In genomic region chr16:14284930-14285541, GRCh38 we compare ENCODE assay signal across 8 cellular contexts.
DNase-seq lines count a peak whose midpoint lies in the region; ATAC-seq, FAIRE-seq and TF ChIP-seq lines count a peak whose summit lies in the region.

No MANE protein-coding gene starts in this region.

- H3K36me3 ChIP-seq in HepG2 (replicated peaks in 1 of 2; ENCODE audit: control insufficient read depth in 1 of 2, insufficient read depth in 2 of 2, low read length in 2 of 2): no peaks in the 10 kb centered on the region
- H3K36me3 ChIP-seq in testis (ENCODE audit: low read depth, missing control alignments): no peaks in the 10 kb centered on the region

- peak; percentile 74 for TF ChIP-seq CTCF in HepG2 (CRISPR knock-in tag; IDR thresholded peaks at IDR 0.05)
- peak in 2 of 3 experiments; percentile 32 to 41 for TF ChIP-seq CTCF in testis (IDR thresholded peaks at IDR 0.05)

- H3K9me3 ChIP-seq in HepG2 (ENCODE audit: low read length) (peaks cover 15% of the 10 kb centered on the region), testis (no peaks in the 10 kb centered on the region)

- no peak for TF ChIP-seq POLR2A in HepG2 (IDR thresholded peaks at IDR 0.05; ENCODE audit: insufficient read depth in 1 of 2, low read depth in 2 of 2, low read length in 2 of 2)
- TF ChIP-seq POLR2A in testis (IDR thresholded peaks at IDR 0.05): no peak

- TF ChIP-seq EP300 in HepG2 (IDR thresholded peaks at IDR 0.05; ENCODE audit: low read depth in 2 of 2, low read length in 2 of 2): no peak
- TF ChIP-seq EP300 in HepG2 (CRISPR knock-in tag; IDR thresholded peaks at IDR 0.05; ENCODE audit: borderline replicate concordance): no peak

- peaks cover 43% of the 10 kb centered on the region for H3K4me1 ChIP-seq in HepG2 (ENCODE audit: insufficient read depth, low read length)
- peaks cover 10% of the 10 kb centered on the region for H3K4me1 ChIP-seq in testis

- CTCF ChIA-PET in HepG2 (lab: Yijun Ruan, JAX; ENCODE audit: low intra/inter-chr PET ratio, low total read pairs): interaction anchor here (0.7 to 1.2 kb wide), 4 partner anchors 35 to 362 kb away, joined by 3 to 8 read pairs (median 3); no protein-coding TSS in a partner anchor

- intact Hi-C loops in HepG2 (cut with micrococcal nuclease; ENCODE audit: unreplicated experiment) (loop anchor here (2.0 to 10.0 kb wide), 4 partner anchors 16 to 362 kb away; partner anchors contain the start of gene MRTFB), testis (cut with DNase I; ENCODE audit: low total_unique reads) (loop anchor here (10.0 kb wide), 1 partner anchor 360 kb away; the partner anchor contains the start of gene ERCC4)

- FAIRE-seq in HepG2 (lab: Jason Lieb, UNC): peak; percentile 69

- ATAC-seq in GM19372 (IDR thresholded peaks at IDR 0.05; ENCODE audit: low read depth, unreplicated experiment) (peak; percentile 33), HG03342 (IDR thresholded peaks at IDR 0.05; ENCODE audit: unreplicated experiment) (peak; percentile 28), HepG2 (peak; percentile 72)

- no peaks in the 10 kb centered on the region; a peak in 1 of 5 replicates for H3K27me3 ChIP-seq in HepG2 (ENCODE audit: control insufficient read depth in 1 of 2, insufficient read depth in 2 of 2, low read length in 2 of 2)
- no peaks in the 10 kb centered on the region for H3K27me3 ChIP-seq in testis

- in situ Hi-C loops in HepG2 (cut with HindIII; ENCODE audit: extremely low pct_ligation_motif_present, low pct_unique_long_range_greater_than_20kb): loop anchor here (5.0 kb wide), 1 partner anchor 363 kb away; the partner anchor contains the start of gene ERCC4

- peak; percentile 46 for DNase-seq in DMS53 treated with DMSO at 0.1 percent for 48 hours (lab: John Stamatoyannopoulos, UW; ENCODE audit: unreplicated experiment)
- peak; percentile 52 to 55 for DNase-seq in NOMO-1 (lab: John Stamatoyannopoulos, UW; ENCODE audit: unreplicated experiment in 2 of 2)
- DNase-seq in caudate nucleus (lab: John Stamatoyannopoulos, UW): peak in 27 of 61 donors; percentile 37 to 85 (median 66)
- peak; percentile 65 for DNase-seq in HepG2 (ENCODE audit: low spot score)
- peak; percentile 74 for DNase-seq in testis
- no peak for DNase-seq in 8988T

- no peak for TF ChIP-seq RAD21 in HepG2 (CRISPR knock-in tag; IDR thresholded peaks at IDR 0.05)

- H2AFZ ChIP-seq in HepG2 (ENCODE audit: low read length): peak overlapping the region; percentile 33

- H3K79me2 ChIP-seq in HepG2 (ENCODE audit: insufficient read depth, low read length): no peaks in the 10 kb centered on the region

- peak overlapping the region; percentile 84 for H3K4me2 ChIP-seq in HepG2 (ENCODE audit: low read depth, low read length)

- no TSS peak for BruUV-seq in HepG2 (replicated peaks; lab: Mats Ljungman, UMichigan)

- 1% methylated on average over 23 of the region's 23 CpGs for WGBS in HepG2 (ENCODE audit: low lambda C conversion rate)
- 0% methylated on average over 13 to 20 of the region's 23 CpGs for WGBS in testis, 2 donors

- H3K9ac ChIP-seq in HepG2 (ENCODE audit: insufficient read depth, low read depth, low read length): peak overlapping the region; percentile 59

- POLR2A ChIA-PET in HepG2 (lab: Yijun Ruan, JAX): interaction anchor here (0.7 to 2.5 kb wide), 15 partner anchors 11 to 365 kb away, joined by 3 to 16 read pairs (median 6); partner anchors contain the start of gene ERCC4

- H3K4me3 ChIP-seq in HepG2 (replicated peaks in 1 of 3; ENCODE audit: insufficient read depth in 1 of 3, low read depth in 2 of 3, low read length in 3 of 3): peak overlapping the region; percentile 77 to 94 (median 89)
- H3K4me3 ChIP-seq in testis: peak overlapping the region; percentile 85 to 90

- H4K20me1 ChIP-seq in HepG2 (ENCODE audit: insufficient read depth, low read length): no peaks in the 10 kb centered on the region

- H3K27ac ChIP-seq in caudate nucleus (ENCODE audit: low read depth, low read length): peak overlapping the region; percentile 83
- peak overlapping the region; percentile 35 for H3K27ac ChIP-seq in HepG2 (ENCODE audit: extremely low read length, insufficient read depth, low read length)
- peak overlapping the region; percentile 92 to 94 for H3K27ac ChIP-seq in testis

TF ChIP-seq in HepG2, 621 proteins besides CTCF, POLR2A, EP300 and RAD21 (continues in another document):
- TF ChIP-seq ZNF839 (CRISPR knock-in tag; IDR thresholded peaks at IDR 0.05; ENCODE audit: borderline replicate concordance) (0 out of 2 replicates have a peak, but pooled peaks have one; percentile 31), SRY (CRISPR knock-in tag; IDR thresholded peaks at IDR 0.05) (0 out of 2 replicates have a peak, but pooled peaks have one; percentile 73), CBX5 (CRISPR knock-in tag; IDR thresholded peaks at IDR 0.05; ENCODE audit: borderline replicate concordance) (0 out of 2 replicates have a peak, but pooled peaks have one; percentile 19), ZMYM2 (CRISPR knock-in tag; IDR thresholded peaks at IDR 0.05) (peak; percentile 81), SMC3 (IDR thresholded peaks at IDR 0.05; ENCODE audit: low read length) (0 out of 2 replicates have a peak, but pooled peaks have one; percentile 3), ZKSCAN1 (IDR thresholded peaks at IDR 0.05; ENCODE audit: low read length) (0 out of 2 replicates have a peak, but pooled peaks have one; percentile 38), NFE2 (CRISPR knock-in tag; IDR thresholded peaks at IDR 0.05) (0 out of 2 replicates have a peak, but pooled peaks have one; percentile 24), ZNF83 (CRISPR knock-in tag; IDR thresholded peaks at IDR 0.05; ENCODE audit: borderline replicate concordance) (peak; percentile 70), STAG1 (CRISPR knock-in tag; IDR thresholded peaks at IDR 0.05) (peak; percentile 74), ZNF703 (CRISPR knock-in tag; IDR thresholded peaks at IDR 0.05; ENCODE audit: borderline replicate concordance) (no peak; the same call in 1 of the 2 replicates), MYNN (CRISPR knock-in tag; IDR thresholded peaks at IDR 0.05; ENCODE audit: low read depth) (peak; percentile 79; the same call in 1 of the 2 replicates), ZNF256 (CRISPR knock-in tag; conservative IDR thresholded peaks at IDR 0.05) (0 out of 2 replicates have a peak, but pooled peaks have one; percentile 7), ZNF44 (CRISPR knock-in tag; IDR thresholded peaks at IDR 0.05) (0 out of 2 replicates have a peak, but pooled peaks have one; percentile 3), HIC2 (CRISPR knock-in tag; IDR thresholded peaks at IDR 0.05; ENCODE audit: low read depth) (peak; percentile 12; the same call in 1 of the 2 replicates), SP140L (CRISPR knock-in tag; IDR thresholded peaks at IDR 0.05; ENCODE audit: borderline replicate concordance) (peak; percentile 47; the same call in 1 of the 2 replicates), SRSF1 (optimal IDR thresholded peaks at IDR 0.05; ENCODE audit: low read depth, low read length) (peak; percentile 85)
- TF ChIP-seq, protein P1, sequence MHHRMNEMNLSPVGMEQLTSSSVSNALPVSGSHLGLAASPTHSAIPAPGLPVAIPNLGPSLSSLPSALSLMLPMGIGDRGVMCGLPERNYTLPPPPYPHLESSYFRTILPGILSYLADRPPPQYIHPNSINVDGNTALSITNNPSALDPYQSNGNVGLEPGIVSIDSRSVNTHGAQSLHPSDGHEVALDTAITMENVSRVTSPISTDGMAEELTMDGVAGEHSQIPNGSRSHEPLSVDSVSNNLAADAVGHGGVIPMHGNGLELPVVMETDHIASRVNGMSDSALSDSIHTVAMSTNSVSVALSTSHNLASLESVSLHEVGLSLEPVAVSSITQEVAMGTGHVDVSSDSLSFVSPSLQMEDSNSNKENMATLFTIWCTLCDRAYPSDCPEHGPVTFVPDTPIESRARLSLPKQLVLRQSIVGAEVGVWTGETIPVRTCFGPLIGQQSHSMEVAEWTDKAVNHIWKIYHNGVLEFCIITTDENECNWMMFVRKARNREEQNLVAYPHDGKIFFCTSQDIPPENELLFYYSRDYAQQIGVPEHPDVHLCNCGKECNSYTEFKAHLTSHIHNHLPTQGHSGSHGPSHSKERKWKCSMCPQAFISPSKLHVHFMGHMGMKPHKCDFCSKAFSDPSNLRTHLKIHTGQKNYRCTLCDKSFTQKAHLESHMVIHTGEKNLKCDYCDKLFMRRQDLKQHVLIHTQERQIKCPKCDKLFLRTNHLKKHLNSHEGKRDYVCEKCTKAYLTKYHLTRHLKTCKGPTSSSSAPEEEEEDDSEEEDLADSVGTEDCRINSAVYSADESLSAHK (CRISPR knock-in tag; IDR thresholded peaks at IDR 0.05; ENCODE audit: borderline replicate concordance): 0 out of 2 replicates have a peak, but pooled peaks have one; percentile 14

Comparison
In these comparisons a context has a peak if more than half of its experiments do, and no peak if none do; other contexts are left out.
1. H3K27ac ChIP-seq: peak in every context shown above with its lines; median percentile 93 in testis; 83 in caudate nucleus; 35 in HepG2.